8 cellular contexts compared by ENCODE assay signal in the genomic region with DNA sequence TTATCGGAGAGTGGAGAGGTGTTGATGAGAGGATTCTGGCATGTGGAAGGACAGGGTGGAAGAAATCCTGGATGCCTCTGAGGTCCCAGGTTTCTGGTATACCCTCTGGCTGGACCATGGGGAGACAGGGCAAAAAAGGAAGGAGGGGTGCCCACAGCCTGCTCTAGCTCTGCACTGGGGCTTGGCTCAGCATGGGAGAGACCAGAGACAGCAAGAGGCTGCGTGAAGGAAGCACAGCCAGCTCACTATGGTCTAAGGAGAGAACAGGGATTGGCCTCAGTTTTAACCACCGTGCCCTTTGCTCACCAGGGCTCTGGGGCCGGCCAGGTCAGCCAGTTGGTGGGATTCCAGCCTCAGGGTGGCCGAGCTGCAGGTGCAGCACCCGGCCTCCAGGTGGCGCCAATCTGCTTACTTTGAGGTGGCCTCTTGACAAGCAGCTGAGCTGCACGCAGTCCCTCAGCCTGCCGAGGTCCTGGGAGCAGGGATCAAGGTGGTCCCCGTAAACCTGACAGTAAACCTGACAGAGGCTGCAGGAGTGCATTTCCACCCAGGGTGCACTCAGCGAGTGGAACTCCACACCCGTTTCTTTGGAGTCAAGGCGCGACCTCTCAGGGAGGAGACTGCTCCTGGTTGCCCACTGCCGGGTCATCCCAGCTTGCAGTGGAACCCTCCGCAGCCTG. TPM values are rescaled to one million over a fixed set of nuclear protein-coding genes. Genes with fewer than 3 reads are reported as not detected.
DNase-seq lines count a peak whose midpoint lies in the region; ATAC-seq, FAIRE-seq and TF ChIP-seq lines count a peak whose summit lies in the region.

No MANE protein-coding gene starts in this region.

- peak overlapping the region; percentile 24 for H2AFZ ChIP-seq in HepG2 (ENCODE audit: low read length)

- H3K27me3 ChIP-seq in HepG2 (ENCODE audit: control insufficient read depth in 1 of 2, insufficient read depth in 2 of 2, low read length in 2 of 2), result peaks cover 0 to 22% of the 10 kb centered on the region in 2 experiments; a peak in 4 of 5 replicates

- H3K4me1 ChIP-seq in HepG2 (ENCODE audit: insufficient read depth, low read length), result peaks cover 48% of the 10 kb centered on the region

- CTCF ChIA-PET in HepG2 (lab: Yijun Ruan, JAX; ENCODE audit: low intra/inter-chr PET ratio, low total read pairs), result interaction anchor here (0.6 kb wide), 1 partner anchor 315 kb away, joined by 5 read pairs; no protein-coding TSS in a partner anchor

- H3K79me2 ChIP-seq in HepG2 (ENCODE audit: insufficient read depth, low read length), result no peaks in the 10 kb centered on the region

- POLR2A ChIA-PET in HepG2 (lab: Yijun Ruan, JAX), result interaction anchor here (0.7 to 1.4 kb wide), 5 partner anchors 57 to 185 kb away, joined by 3 to 4 read pairs (median 3); a partner anchor contains a TSS

- peak; percentile 89 for TF ChIP-seq RAD21 in HepG2 (CRISPR knock-in tag; IDR thresholded peaks at IDR 0.05)

- WGBS in HepG2 (ENCODE audit: low lambda C conversion rate), result 32% methylated on average over 8 of the region's 16 CpGs

- H3K27ac ChIP-seq in HepG2 (ENCODE audit: extremely low read length, insufficient read depth, low read length), result peak overlapping the region; percentile 86

- peak overlapping the region in 1 of 3 experiments; percentile 74; a peak in 2 of 6 replicates for H3K4me3 ChIP-seq in HepG2 (replicated peaks in 1 of 3; ENCODE audit: insufficient read depth in 1 of 3, low read depth in 2 of 3, low read length in 3 of 3)

- no peaks in the 10 kb centered on the region for H4K20me1 ChIP-seq in HepG2 (ENCODE audit: insufficient read depth, low read length)

- peak; percentile 82 for FAIRE-seq in HepG2 (lab: Jason Lieb, UNC)

- peak; percentile 97 for TF ChIP-seq CTCF in HepG2 (CRISPR knock-in tag; IDR thresholded peaks at IDR 0.05)

- peak overlapping the region; percentile 92 for H3K4me2 ChIP-seq in HepG2 (ENCODE audit: low read depth, low read length)

- in situ Hi-C loops in HepG2 (cut with HindIII; ENCODE audit: extremely low pct_ligation_motif_present, low pct_unique_long_range_greater_than_20kb), result loop anchor here (10.0 to 25.0 kb wide), 2 partner anchors 105 to 297 kb away; no protein-coding TSS in a partner anchor

- no peaks in the 10 kb centered on the region for H3K36me3 ChIP-seq in HepG2 (replicated peaks in 1 of 2; ENCODE audit: control insufficient read depth in 1 of 2, insufficient read depth in 2 of 2, low read length in 2 of 2)

- no TSS peak for BruUV-seq in HepG2 (replicated peaks; lab: Mats Ljungman, UMichigan)

- H3K9me3 ChIP-seq in HepG2 (ENCODE audit: low read length), result no peaks in the 10 kb centered on the region

- peak; percentile 40 for ATAC-seq in HG02610 (IDR thresholded peaks at IDR 0.05; ENCODE audit: unreplicated experiment)
- ATAC-seq in HepG2, result peak; percentile 53
- ATAC-seq in GM21619 (IDR thresholded peaks at IDR 0.05; ENCODE audit: unreplicated experiment), result no peak

- no peak for TF ChIP-seq EP300 in HepG2 (IDR thresholded peaks at IDR 0.05; ENCODE audit: low read depth in 2 of 2, low read length in 2 of 2)
- peak; percentile 14; the same call in 1 of the 2 replicates for TF ChIP-seq EP300 in HepG2 (CRISPR knock-in tag; IDR thresholded peaks at IDR 0.05; ENCODE audit: borderline replicate concordance)

- intact Hi-C loops in HepG2 (cut with micrococcal nuclease; ENCODE audit: unreplicated experiment), result loop anchor here (1.0 kb wide), 1 partner anchor 315 kb away; no protein-coding TSS in a partner anchor

- no peak overlapping the region for H3K9ac ChIP-seq in HepG2 (ENCODE audit: insufficient read depth, low read depth, low read length)

- DNase-seq in DMS53 (lab: John Stamatoyannopoulos, UW) (peak; percentile 78), NCI-H2227 treated with DMSO at 0.1 percent for 48 hours (lab: John Stamatoyannopoulos, UW) (peak; percentile 9), cerebellum (ENCODE audit: low spot score) (peak; percentile 72), HepG2 (ENCODE audit: low spot score) (peak; percentile 67)
- peak; percentile 64 for DNase-seq in activated CD4-positive, alpha-beta T cell treated with anti-CD3 and anti-CD28 coated beads for 4 hours
- DNase-seq in stimulated activated CD4-positive, alpha-beta T cell treated with anti-CD3 and anti-CD28 coated beads, TNF-alpha, amount 100 ng/mL, for 24 hours (ENCODE audit: low read depth in 3 of 3), result peak; percentile 41 to 69 (median 53)

- no peak for TF ChIP-seq POLR2A in HepG2 (IDR thresholded peaks at IDR 0.05; ENCODE audit: insufficient read depth in 1 of 2, low read depth in 2 of 2, low read length in 2 of 2)

TF ChIP-seq in HepG2, 621 proteins besides CTCF, POLR2A, EP300 and RAD21 (continues in another document):
- no peak for TF ChIP-seq NFYC (CRISPR knock-in tag; IDR thresholded peaks at IDR 0.05)
- no peak for TF ChIP-seq FLYWCH1 (CRISPR knock-in tag; IDR thresholded peaks at IDR 0.05)
- TF ChIP-seq, protein P1, sequence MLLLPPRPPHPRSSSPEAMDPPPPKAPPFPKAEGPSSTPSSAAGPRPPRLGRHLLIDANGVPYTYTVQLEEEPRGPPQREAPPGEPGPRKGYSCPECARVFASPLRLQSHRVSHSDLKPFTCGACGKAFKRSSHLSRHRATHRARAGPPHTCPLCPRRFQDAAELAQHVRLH (CRISPR knock-in tag; IDR thresholded peaks at IDR 0.05; ENCODE audit: borderline replicate concordance, low read depth), result peak; percentile 77; the same call in 1 of the 2 replicates
- TF ChIP-seq ZNF124 (CRISPR knock-in tag; IDR thresholded peaks at IDR 0.05), result peak; percentile 76; the same call in 1 of the 2 replicates
- TF ChIP-seq ZNF891 (CRISPR knock-in tag; IDR thresholded peaks at IDR 0.05), result peak; percentile 83
- no peak for TF ChIP-seq ATAD3A (CRISPR knock-in tag; IDR thresholded peaks at IDR 0.05)
- peak; percentile 73; the same call in 1 of the 2 replicates for TF ChIP-seq SIN3A (IDR thresholded peaks at IDR 0.05; ENCODE audit: borderline replicate concordance, low read depth, low read length)
- TF ChIP-seq SAP130 (CRISPR knock-in tag; IDR thresholded peaks at IDR 0.05; ENCODE audit: low read depth), result peak; percentile 85
- TF ChIP-seq NFYB (CRISPR knock-in tag; IDR thresholded peaks at IDR 0.05), result no peak
- TF ChIP-seq, protein P2, sequence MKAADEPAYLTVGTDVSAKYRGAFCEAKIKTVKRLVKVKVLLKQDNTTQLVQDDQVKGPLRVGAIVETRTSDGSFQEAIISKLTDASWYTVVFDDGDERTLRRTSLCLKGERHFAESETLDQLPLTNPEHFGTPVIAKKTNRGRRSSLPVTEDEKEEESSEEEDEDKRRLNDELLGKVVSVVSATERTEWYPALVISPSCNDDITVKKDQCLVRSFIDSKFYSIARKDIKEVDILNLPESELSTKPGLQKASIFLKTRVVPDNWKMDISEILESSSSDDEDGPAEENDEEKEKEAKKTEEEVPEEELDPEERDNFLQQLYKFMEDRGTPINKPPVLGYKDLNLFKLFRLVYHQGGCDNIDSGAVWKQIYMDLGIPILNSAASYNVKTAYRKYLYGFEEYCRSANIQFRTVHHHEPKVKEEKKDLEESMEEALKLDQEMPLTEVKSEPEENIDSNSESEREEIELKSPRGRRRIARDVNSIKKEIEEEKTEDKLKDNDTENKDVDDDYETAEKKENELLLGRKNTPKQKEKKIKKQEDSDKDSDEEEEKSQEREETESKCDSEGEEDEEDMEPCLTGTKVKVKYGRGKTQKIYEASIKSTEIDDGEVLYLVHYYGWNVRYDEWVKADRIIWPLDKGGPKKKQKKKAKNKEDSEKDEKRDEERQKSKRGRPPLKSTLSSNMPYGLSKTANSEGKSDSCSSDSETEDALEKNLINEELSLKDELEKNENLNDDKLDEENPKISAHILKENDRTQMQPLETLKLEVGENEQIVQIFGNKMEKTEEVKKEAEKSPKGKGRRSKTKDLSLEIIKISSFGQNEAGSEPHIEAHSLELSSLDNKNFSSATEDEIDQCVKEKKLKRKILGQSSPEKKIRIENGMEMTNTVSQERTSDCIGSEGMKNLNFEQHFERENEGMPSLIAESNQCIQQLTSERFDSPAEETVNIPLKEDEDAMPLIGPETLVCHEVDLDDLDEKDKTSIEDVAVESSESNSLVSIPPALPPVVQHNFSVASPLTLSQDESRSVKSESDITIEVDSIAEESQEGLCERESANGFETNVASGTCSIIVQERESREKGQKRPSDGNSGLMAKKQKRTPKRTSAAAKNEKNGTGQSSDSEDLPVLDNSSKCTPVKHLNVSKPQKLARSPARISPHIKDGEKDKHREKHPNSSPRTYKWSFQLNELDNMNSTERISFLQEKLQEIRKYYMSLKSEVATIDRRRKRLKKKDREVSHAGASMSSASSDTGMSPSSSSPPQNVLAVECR (CRISPR knock-in tag; IDR thresholded peaks at IDR 0.05; ENCODE audit: borderline replicate concordance), result peak; percentile 78
- TF ChIP-seq ZNF768 (CRISPR knock-in tag; IDR thresholded peaks at IDR 0.05), result peak; percentile 98
- peak; percentile 73; the same call in 1 of the 2 replicates for TF ChIP-seq CENPT (CRISPR knock-in tag; IDR thresholded peaks at IDR 0.05; ENCODE audit: low read depth)
- no peak for TF ChIP-seq ZNF260 (CRISPR knock-in tag; IDR thresholded peaks at IDR 0.05; ENCODE audit: borderline replicate concordance, low read depth)

RNA-seq across cellular contexts. Expression of a gene that starts 25.0 kb away (rescaled TPM):
- total RNA-seq in cerebellum, result 67.9 TPM
- 44.4 and 72.5 TPM in 2 replicates for total RNA-seq in HepG2 (2016; rRNA removed; fragmentation: Illumina TruSeq; extraction: Trizol)
- total RNA-seq in HepG2 (2016; cell fraction: cytosol; rRNA removed; fragmentation: Illumina TruSeq; extraction: Trizol; ENCODE audit: low read depth), result 6.8 and 7.6 TPM in 2 replicates
- total RNA-seq in HepG2 (2016; cell fraction: insoluble cytoplasmic fraction; rRNA removed; fragmentation: Illumina TruSeq; extraction: Trizol), result 46.0 and 76.9 TPM in 2 replicates
- total RNA-seq in HepG2 (2016; cell fraction: membrane; rRNA removed; fragmentation: Illumina TruSeq; extraction: Trizol), result 15.0 and 16.7 TPM in 2 replicates
- total RNA-seq in HepG2 (2016; cell fraction: nucleus; rRNA removed; fragmentation: Illumina TruSeq; extraction: Trizol), result 82.4 and 88.6 TPM in 2 replicates
- 47.7 and 56.2 TPM in 2 replicates for polyA plus RNA-seq in HepG2 (2011; rRNA removed)
- polyA plus RNA-seq in HepG2 (2011; cell fraction: cytosol; rRNA removed), result 32.9 and 40.4 TPM in 2 replicates
- polyA plus RNA-seq in HepG2 (2011; cell fraction: nucleus; rRNA removed), result 28.2 and 31.0 TPM in 2 replicates
- 47.9 and 52.1 TPM in 2 replicates for polyA plus RNA-seq in HepG2 (2012)
- 3.6 and 5.4 TPM in 2 replicates for polyA plus RNA-seq in HepG2 (2016; cell fraction: cytosol; fragmentation: Illumina TruSeq; extraction: Trizol; ENCODE audit: low read depth)
- 35.3 and 36.1 TPM in 2 replicates for polyA plus RNA-seq in HepG2 (2016; cell fraction: insoluble cytoplasmic fraction; fragmentation: Illumina TruSeq; extraction: Trizol; ENCODE audit: low read depth)
- polyA plus RNA-seq in HepG2 (2016; cell fraction: membrane; fragmentation: Illumina TruSeq; extraction: Trizol; ENCODE audit: low read depth), result 7.1 and 8.1 TPM in 2 replicates
- 96.6 and 105 TPM in 2 replicates for polyA plus RNA-seq in HepG2 (2016; cell fraction: nucleus; fragmentation: Illumina TruSeq; extraction: Trizol; ENCODE audit: insufficient read depth, low read depth)
- 50.1 and 52.0 TPM in 2 replicates for polyA minus RNA-seq in HepG2 (2011; rRNA and poly(A)+ RNA removed; ENCODE audit: low replicate concordance)
- 41.7 and 44.7 TPM in 2 replicates for polyA minus RNA-seq in HepG2 (2011; cell fraction: cytosol; rRNA and poly(A)+ RNA removed)
- 76.3 and 80.4 TPM in 2 replicates for polyA minus RNA-seq in HepG2 (2011; cell fraction: nucleus; rRNA and poly(A)+ RNA removed)

Comparison
In these comparisons a context has a peak if more than half of its experiments do, and no peak if none do; other contexts are left out.
1. DNase-seq: peak in every context shown above with its lines; median percentile 78 in DMS53; 72 in cerebellum; 67 in HepG2; 64 in activated CD4-positive, alpha-beta T cell treated with anti-CD3 and anti-CD28 coated beads for 4 hours; 53 in stimulated activated CD4-positive, alpha-beta T cell treated with anti-CD3 and anti-CD28 coated beads, TNF-alpha, amount 100 ng/mL, for 24 hours; 9 in NCI-H2227 treated with DMSO at 0.1 percent for 48 hours.